Comparison of ENCODE assay signal across 9 cellular contexts in genomic region chr7:137169282-137169698, GRCh38.
A peak's percentile ranks its signal among the peaks of the same experiment; 100 is the strongest.
DNase-seq lines count a peak whose midpoint lies in the region; ATAC-seq and TF ChIP-seq lines count a peak whose summit lies in the region.
"Had no signal": no experiment of that assay in that cellular context is flagged by ENCODE, and none has a peak within 500 bp of the region (broad histone marks: within the 10 kb centered on the region; RNA-seq: fewer than 3 reads in every experiment).

No MANE protein-coding gene starts in this region.

- in situ Hi-C loops in gastrocnemius medialis (cut with MboI; ENCODE audit: low sequenced_read_pairs in 4 of 4): loop anchor here in 1 of 4 donors (25.0 kb wide), 1 partner anchor 318 kb away; no protein-coding TSS in a partner anchor

- DNase-seq in GM04503 (ENCODE audit: low read depth) (peak; percentile 29), NCI-H2081 treated with DMSO at 0.1 percent for 48 hours (lab: John Stamatoyannopoulos, UW) (peak; percentile 89), adrenal gland (peak; percentile 45 to 86 (median 66)), left ventricle myocardium superior (peak; percentile 51), gastrocnemius medialis (peak; percentile 3 to 12)
- no peak for DNase-seq in activated CD4-positive, alpha-beta memory T cell treated with anti-CD3 and anti-CD28 coated beads, Interleukin-2, amount 10 ng/mL, durations not matched to agents 7 days and 5 days
- DNase-seq in stimulated activated naive CD8-positive, alpha-beta T cell treated with anti-CD3 and anti-CD28 coated beads, Interleukin-15, amount 100 ng/mL, for 72 hours: no peak

- POLR2A ChIA-PET in activated CD4-positive, alpha-beta memory T cell treated with anti-CD3 and anti-CD28 coated beads, Interleukin-2, amount 10 ng/mL, durations not matched to agents 7 days and 5 days (lab: Charles Lee): no interaction called here

- H3K36me3 Mint-ChIP-seq in activated CD4-positive, alpha-beta memory T cell treated with anti-CD3 and anti-CD28 coated beads, Interleukin-2, amount 10 ng/mL, durations not matched to agents 7 days and 5 days (ENCODE audit: low read depth): no peaks in the 10 kb centered on the region

- TF ChIP-seq POLR2A in adrenal gland (IDR thresholded peaks at IDR 0.05) (no peak), gastrocnemius medialis (IDR thresholded peaks at IDR 0.05) (no peak)

- H3K9me3 ChIP-seq in adrenal gland (replicated peaks in 1 of 3) (no peaks in the 10 kb centered on the region), gastrocnemius medialis (no peaks in the 10 kb centered on the region)

- no peaks in the 10 kb centered on the region for H3K27me3 Mint-ChIP-seq in activated CD4-positive, alpha-beta memory T cell treated with anti-CD3 and anti-CD28 coated beads, Interleukin-2, amount 10 ng/mL, durations not matched to agents 7 days and 5 days
- no peaks in the 10 kb centered on the region for H3K27me3 Mint-ChIP-seq in stimulated activated naive CD8-positive, alpha-beta T cell treated with anti-CD3 and anti-CD28 coated beads, Interleukin-15, amount 100 ng/mL, for 72 hours
- H3K27me3 Mint-ChIP-seq: IgD-negative memory B cell had no signal

- H3K27me3 ChIP-seq in adrenal gland (peaks cover 4% of the 10 kb centered on the region), gastrocnemius medialis (no peaks in the 10 kb centered on the region)

- 17 to 31% (median 22%) methylated on average over 8 of the region's 8 CpGs for WGBS in adrenal gland, 4 donors

- TF ChIP-seq CTCF in adrenal gland (IDR thresholded peaks at IDR 0.05): peak; percentile 38 to 83 (median 72)
- TF ChIP-seq CTCF in gastrocnemius medialis (IDR thresholded peaks at IDR 0.05 in 4 of 5, conservative IDR thresholded peaks at IDR 0.05 in 1 of 5): peak in 1 of 5 experiments; percentile 24

- intact Hi-C loops in adrenal gland (cut with DNase I) (loop anchor here (2.0 to 10.0 kb wide), 3 partner anchors 286 to 423 kb away; no protein-coding TSS in a partner anchor), left ventricle myocardium superior (cut with micrococcal nuclease) (no loop called here), gastrocnemius medialis (cut with DNase I; ENCODE audit: low total_unique reads) (no loop called here)

- H3K4me3 Mint-ChIP-seq in activated CD4-positive, alpha-beta memory T cell treated with anti-CD3 and anti-CD28 coated beads, Interleukin-2, amount 10 ng/mL, durations not matched to agents 7 days and 5 days: no peak overlapping the region
- H3K4me3 Mint-ChIP-seq in stimulated activated naive CD8-positive, alpha-beta T cell treated with anti-CD3 and anti-CD28 coated beads, Interleukin-15, amount 100 ng/mL, for 72 hours: no peak overlapping the region
- H3K4me3 Mint-ChIP-seq: IgD-negative memory B cell had no signal

- H3K27ac Mint-ChIP-seq in activated CD4-positive, alpha-beta memory T cell treated with anti-CD3 and anti-CD28 coated beads, Interleukin-2, amount 10 ng/mL, durations not matched to agents 7 days and 5 days: no peak overlapping the region
- H3K27ac Mint-ChIP-seq in stimulated activated naive CD8-positive, alpha-beta T cell treated with anti-CD3 and anti-CD28 coated beads, Interleukin-15, amount 100 ng/mL, for 72 hours: no peak overlapping the region
- H3K27ac Mint-ChIP-seq: IgD-negative memory B cell had no signal

- H3K36me3 ChIP-seq in adrenal gland (replicated peaks in 1 of 2) (no peaks in the 10 kb centered on the region), gastrocnemius medialis (no peaks in the 10 kb centered on the region)

- no peak overlapping the region for H3K27ac ChIP-seq in adrenal gland
- H3K27ac ChIP-seq in gastrocnemius medialis: no peak overlapping the region

- H3K4me3 ChIP-seq in adrenal gland (no peak overlapping the region), gastrocnemius medialis (no peak overlapping the region)

- ATAC-seq in left ventricle myocardium superior (peak; percentile 91), gastrocnemius medialis (no peak), GM19463 (IDR thresholded peaks at IDR 0.05; ENCODE audit: unreplicated experiment) (no peak)
- ATAC-seq in stimulated activated naive CD8-positive, alpha-beta T cell treated with anti-CD3 and anti-CD28 coated beads, Interleukin-15, amount 100 ng/mL, for 72 hours: no peak

- no peaks in the 10 kb centered on the region for H3K4me1 ChIP-seq in adrenal gland (replicated peaks in 1 of 2)
- no peaks in the 10 kb centered on the region for H3K4me1 ChIP-seq in gastrocnemius medialis

- no peaks in the 10 kb centered on the region for H3K4me1 Mint-ChIP-seq in activated CD4-positive, alpha-beta memory T cell treated with anti-CD3 and anti-CD28 coated beads, Interleukin-2, amount 10 ng/mL, durations not matched to agents 7 days and 5 days
- no peaks in the 10 kb centered on the region for H3K4me1 Mint-ChIP-seq in stimulated activated naive CD8-positive, alpha-beta T cell treated with anti-CD3 and anti-CD28 coated beads, Interleukin-15, amount 100 ng/mL, for 72 hours
- H3K4me1 Mint-ChIP-seq: IgD-negative memory B cell had no signal

- H3K9me3 Mint-ChIP-seq in activated CD4-positive, alpha-beta memory T cell treated with anti-CD3 and anti-CD28 coated beads, Interleukin-2, amount 10 ng/mL, durations not matched to agents 7 days and 5 days: peaks cover 3% of the 10 kb centered on the region
- peaks cover 6 to 10% of the 10 kb centered on the region in 2 donors for H3K9me3 Mint-ChIP-seq in stimulated activated naive CD8-positive, alpha-beta T cell treated with anti-CD3 and anti-CD28 coated beads, Interleukin-15, amount 100 ng/mL, for 72 hours

- CTCF ChIA-PET in activated CD4-positive, alpha-beta memory T cell treated with anti-CD3 and anti-CD28 coated beads, Interleukin-2, amount 10 ng/mL, durations not matched to agents 7 days and 5 days (lab: Charles Lee): no interaction called here

Comparison
In these comparisons a context has a peak if more than half of its experiments do, and no peak if none do; other contexts are left out.
1. DNase-seq: peak in GM04503 (single experiment), NCI-H2081 treated with DMSO at 0.1 percent for 48 hours (single experiment), adrenal gland (7 of 7), left ventricle myocardium superior (single experiment) and gastrocnemius medialis (2 of 2); none in activated CD4-positive, alpha-beta memory T cell treated with anti-CD3 and anti-CD28 coated beads, Interleukin-2, amount 10 ng/mL, durations not matched to agents 7 days and 5 days (single experiment) and stimulated activated naive CD8-positive, alpha-beta T cell treated with anti-CD3 and anti-CD28 coated beads, Interleukin-15, amount 100 ng/mL, for 72 hours (0 of 2).
2. intact Hi-C loops: an anchor here in adrenal gland (2.0 to 10.0 kb wide); none called in left ventricle myocardium superior and gastrocnemius medialis.